ENCODE assay signal across 1 cellular context in the genomic region with DNA sequence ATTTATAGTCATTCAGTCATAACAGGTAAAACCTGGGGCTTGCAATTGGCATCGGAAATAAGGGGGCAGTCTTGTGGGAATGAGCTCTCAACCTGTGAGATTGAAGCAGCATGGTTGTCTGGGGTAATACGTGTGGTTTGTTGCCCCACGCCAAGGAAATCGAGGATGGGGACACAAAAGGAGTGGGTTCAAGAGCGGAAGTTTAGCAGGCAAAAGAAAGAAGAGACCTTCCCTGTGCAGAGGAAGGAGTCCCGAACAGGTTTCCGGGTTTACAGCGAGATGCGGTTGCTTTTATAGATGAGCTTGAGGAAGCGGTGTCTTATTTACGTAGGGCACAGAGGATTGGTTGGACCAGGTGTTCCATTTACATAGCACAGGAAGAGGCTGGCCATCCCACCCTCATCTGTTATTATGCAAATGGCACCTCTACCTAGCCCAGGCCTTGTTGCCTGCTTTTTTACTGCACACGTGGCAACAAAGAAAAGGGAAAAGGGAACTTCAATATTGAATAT.
TF ChIP-seq lines count a peak whose summit lies in the region.

No MANE protein-coding gene starts in this region.

TF ChIP-seq in SK-N-SH, 30 proteins besides CTCF, POLR2A, EP300 and RAD21 (continued from another document):
- TF ChIP-seq, protein P1, sequence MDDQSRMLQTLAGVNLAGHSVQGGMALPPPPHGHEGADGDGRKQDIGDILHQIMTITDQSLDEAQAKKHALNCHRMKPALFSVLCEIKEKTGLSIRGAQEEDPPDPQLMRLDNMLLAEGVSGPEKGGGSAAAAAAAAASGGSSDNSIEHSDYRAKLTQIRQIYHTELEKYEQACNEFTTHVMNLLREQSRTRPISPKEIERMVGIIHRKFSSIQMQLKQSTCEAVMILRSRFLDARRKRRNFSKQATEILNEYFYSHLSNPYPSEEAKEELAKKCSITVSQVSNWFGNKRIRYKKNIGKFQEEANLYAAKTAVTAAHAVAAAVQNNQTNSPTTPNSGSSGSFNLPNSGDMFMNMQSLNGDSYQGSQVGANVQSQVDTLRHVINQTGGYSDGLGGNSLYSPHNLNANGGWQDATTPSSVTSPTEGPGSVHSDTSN (IDR thresholded peaks at IDR 0.05) = no peak
- TF ChIP-seq JUND (IDR thresholded peaks at IDR 0.05) (no peak), RXRA (IDR thresholded peaks at IDR 0.05; ENCODE audit: borderline replicate concordance, low read depth) (no peak), NRF1 (IDR thresholded peaks at IDR 0.05; ENCODE audit: low read depth, low read length) (no peak), YY1 (IDR thresholded peaks at IDR 0.05; ENCODE audit: low read depth) (no peak), ELF1 (IDR thresholded peaks at IDR 0.05) (no peak), SIN3A (IDR thresholded peaks at IDR 0.05; ENCODE audit: borderline replicate concordance, low read depth, low read length) (no peak)
- TF ChIP-seq, protein P2, sequence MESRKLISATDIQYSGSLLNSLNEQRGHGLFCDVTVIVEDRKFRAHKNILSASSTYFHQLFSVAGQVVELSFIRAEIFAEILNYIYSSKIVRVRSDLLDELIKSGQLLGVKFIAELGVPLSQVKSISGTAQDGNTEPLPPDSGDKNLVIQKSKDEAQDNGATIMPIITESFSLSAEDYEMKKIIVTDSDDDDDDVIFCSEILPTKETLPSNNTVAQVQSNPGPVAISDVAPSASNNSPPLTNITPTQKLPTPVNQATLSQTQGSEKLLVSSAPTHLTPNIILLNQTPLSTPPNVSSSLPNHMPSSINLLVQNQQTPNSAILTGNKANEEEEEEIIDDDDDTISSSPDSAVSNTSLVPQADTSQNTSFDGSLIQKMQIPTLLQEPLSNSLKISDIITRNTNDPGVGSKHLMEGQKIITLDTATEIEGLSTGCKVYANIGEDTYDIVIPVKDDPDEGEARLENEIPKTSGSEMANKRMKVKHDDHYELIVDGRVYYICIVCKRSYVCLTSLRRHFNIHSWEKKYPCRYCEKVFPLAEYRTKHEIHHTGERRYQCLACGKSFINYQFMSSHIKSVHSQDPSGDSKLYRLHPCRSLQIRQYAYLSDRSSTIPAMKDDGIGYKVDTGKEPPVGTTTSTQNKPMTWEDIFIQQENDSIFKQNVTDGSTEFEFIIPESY (IDR thresholded peaks at IDR 0.05; ENCODE audit: borderline replicate concordance, low read depth) = no peak
- TF ChIP-seq, protein P3, sequence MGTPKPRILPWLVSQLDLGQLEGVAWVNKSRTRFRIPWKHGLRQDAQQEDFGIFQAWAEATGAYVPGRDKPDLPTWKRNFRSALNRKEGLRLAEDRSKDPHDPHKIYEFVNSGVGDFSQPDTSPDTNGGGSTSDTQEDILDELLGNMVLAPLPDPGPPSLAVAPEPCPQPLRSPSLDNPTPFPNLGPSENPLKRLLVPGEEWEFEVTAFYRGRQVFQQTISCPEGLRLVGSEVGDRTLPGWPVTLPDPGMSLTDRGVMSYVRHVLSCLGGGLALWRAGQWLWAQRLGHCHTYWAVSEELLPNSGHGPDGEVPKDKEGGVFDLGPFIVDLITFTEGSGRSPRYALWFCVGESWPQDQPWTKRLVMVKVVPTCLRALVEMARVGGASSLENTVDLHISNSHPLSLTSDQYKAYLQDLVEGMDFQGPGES (IDR thresholded peaks at IDR 0.05; ENCODE audit: low read depth, low read length) = no peak
